Comparison of ENCODE assay signal across 7 cellular contexts in genomic region chr9:114741521-114741920, GRCh38. TPM values are rescaled to one million over a fixed set of nuclear protein-coding genes. Genes with fewer than 3 reads are reported as not detected.
"Had no signal": no experiment of that assay in that cellular context is flagged by ENCODE, and none has a peak within 500 bp of the region (broad histone marks: within the 10 kb centered on the region; RNA-seq: fewer than 3 reads in every experiment).

No MANE protein-coding gene starts in this region.

RNA-seq across cellular contexts. Expression of gene TEX48, which starts 59.5 kb away (rescaled TPM):
- total RNA-seq: activated naive CD8-positive, alpha-beta T cell treated with anti-CD3 and anti-CD28 coated beads, Interleukin-2, amount 10 ng/mL, durations not matched to agents 7 days and 5 days; adrenal gland; cerebellum; M059J; NCI-H460; Right ventricle myocardium inferior; T-helper 2 cell treated with Interferon-gamma antibody and Interleukin-4, amounts not matched to agents 100 ng/mL and 5 ng/mL, for 36 hours had no signal
- polyA plus RNA-seq: adrenal gland had no signal
